Comparison of ENCODE assay signal across 1 cellular context in genomic region chr12:96445743-96446655, GRCh38.
TF ChIP-seq lines count a peak whose summit lies in the region.

No MANE protein-coding gene starts in this region.

TF ChIP-seq in H1, 55 proteins besides CTCF, POLR2A, EP300 and RAD21:
- TF ChIP-seq, protein P1, sequence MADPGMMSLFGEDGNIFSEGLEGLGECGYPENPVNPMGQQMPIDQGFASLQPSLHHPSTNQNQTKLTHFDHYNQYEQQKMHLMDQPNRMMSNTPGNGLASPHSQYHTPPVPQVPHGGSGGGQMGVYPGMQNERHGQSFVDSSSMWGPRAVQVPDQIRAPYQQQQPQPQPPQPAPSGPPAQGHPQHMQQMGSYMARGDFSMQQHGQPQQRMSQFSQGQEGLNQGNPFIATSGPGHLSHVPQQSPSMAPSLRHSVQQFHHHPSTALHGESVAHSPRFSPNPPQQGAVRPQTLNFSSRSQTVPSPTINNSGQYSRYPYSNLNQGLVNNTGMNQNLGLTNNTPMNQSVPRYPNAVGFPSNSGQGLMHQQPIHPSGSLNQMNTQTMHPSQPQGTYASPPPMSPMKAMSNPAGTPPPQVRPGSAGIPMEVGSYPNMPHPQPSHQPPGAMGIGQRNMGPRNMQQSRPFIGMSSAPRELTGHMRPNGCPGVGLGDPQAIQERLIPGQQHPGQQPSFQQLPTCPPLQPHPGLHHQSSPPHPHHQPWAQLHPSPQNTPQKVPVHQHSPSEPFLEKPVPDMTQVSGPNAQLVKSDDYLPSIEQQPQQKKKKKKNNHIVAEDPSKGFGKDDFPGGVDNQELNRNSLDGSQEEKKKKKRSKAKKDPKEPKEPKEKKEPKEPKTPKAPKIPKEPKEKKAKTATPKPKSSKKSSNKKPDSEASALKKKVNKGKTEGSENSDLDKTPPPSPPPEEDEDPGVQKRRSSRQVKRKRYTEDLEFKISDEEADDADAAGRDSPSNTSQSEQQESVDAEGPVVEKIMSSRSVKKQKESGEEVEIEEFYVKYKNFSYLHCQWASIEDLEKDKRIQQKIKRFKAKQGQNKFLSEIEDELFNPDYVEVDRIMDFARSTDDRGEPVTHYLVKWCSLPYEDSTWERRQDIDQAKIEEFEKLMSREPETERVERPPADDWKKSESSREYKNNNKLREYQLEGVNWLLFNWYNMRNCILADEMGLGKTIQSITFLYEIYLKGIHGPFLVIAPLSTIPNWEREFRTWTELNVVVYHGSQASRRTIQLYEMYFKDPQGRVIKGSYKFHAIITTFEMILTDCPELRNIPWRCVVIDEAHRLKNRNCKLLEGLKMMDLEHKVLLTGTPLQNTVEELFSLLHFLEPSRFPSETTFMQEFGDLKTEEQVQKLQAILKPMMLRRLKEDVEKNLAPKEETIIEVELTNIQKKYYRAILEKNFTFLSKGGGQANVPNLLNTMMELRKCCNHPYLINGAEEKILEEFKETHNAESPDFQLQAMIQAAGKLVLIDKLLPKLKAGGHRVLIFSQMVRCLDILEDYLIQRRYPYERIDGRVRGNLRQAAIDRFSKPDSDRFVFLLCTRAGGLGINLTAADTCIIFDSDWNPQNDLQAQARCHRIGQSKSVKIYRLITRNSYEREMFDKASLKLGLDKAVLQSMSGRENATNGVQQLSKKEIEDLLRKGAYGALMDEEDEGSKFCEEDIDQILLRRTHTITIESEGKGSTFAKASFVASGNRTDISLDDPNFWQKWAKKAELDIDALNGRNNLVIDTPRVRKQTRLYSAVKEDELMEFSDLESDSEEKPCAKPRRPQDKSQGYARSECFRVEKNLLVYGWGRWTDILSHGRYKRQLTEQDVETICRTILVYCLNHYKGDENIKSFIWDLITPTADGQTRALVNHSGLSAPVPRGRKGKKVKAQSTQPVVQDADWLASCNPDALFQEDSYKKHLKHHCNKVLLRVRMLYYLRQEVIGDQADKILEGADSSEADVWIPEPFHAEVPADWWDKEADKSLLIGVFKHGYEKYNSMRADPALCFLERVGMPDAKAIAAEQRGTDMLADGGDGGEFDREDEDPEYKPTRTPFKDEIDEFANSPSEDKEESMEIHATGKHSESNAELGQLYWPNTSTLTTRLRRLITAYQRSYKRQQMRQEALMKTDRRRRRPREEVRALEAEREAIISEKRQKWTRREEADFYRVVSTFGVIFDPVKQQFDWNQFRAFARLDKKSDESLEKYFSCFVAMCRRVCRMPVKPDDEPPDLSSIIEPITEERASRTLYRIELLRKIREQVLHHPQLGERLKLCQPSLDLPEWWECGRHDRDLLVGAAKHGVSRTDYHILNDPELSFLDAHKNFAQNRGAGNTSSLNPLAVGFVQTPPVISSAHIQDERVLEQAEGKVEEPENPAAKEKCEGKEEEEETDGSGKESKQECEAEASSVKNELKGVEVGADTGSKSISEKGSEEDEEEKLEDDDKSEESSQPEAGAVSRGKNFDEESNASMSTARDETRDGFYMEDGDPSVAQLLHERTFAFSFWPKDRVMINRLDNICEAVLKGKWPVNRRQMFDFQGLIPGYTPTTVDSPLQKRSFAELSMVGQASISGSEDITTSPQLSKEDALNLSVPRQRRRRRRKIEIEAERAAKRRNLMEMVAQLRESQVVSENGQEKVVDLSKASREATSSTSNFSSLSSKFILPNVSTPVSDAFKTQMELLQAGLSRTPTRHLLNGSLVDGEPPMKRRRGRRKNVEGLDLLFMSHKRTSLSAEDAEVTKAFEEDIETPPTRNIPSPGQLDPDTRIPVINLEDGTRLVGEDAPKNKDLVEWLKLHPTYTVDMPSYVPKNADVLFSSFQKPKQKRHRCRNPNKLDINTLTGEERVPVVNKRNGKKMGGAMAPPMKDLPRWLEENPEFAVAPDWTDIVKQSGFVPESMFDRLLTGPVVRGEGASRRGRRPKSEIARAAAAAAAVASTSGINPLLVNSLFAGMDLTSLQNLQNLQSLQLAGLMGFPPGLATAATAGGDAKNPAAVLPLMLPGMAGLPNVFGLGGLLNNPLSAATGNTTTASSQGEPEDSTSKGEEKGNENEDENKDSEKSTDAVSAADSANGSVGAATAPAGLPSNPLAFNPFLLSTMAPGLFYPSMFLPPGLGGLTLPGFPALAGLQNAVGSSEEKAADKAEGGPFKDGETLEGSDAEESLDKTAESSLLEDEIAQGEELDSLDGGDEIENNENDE (IDR thresholded peaks at IDR 0.05; ENCODE audit: insufficient replicate concordance, low read length): no peak
- TF ChIP-seq, protein P2, sequence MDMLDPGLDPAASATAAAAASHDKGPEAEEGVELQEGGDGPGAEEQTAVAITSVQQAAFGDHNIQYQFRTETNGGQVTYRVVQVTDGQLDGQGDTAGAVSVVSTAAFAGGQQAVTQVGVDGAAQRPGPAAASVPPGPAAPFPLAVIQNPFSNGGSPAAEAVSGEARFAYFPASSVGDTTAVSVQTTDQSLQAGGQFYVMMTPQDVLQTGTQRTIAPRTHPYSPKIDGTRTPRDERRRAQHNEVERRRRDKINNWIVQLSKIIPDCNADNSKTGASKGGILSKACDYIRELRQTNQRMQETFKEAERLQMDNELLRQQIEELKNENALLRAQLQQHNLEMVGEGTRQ (IDR thresholded peaks at IDR 0.05; ENCODE audit: low read length): no peak
- no peak for TF ChIP-seq TAF1 (IDR thresholded peaks at IDR 0.05; ENCODE audit: low read depth, low read length)
- TF ChIP-seq CTBP2 (IDR thresholded peaks at IDR 0.05; ENCODE audit: borderline replicate concordance, insufficient read depth, insufficient read length, low read length): no peak
